28 cellular contexts compared by ENCODE assay signal in the genomic region with DNA sequence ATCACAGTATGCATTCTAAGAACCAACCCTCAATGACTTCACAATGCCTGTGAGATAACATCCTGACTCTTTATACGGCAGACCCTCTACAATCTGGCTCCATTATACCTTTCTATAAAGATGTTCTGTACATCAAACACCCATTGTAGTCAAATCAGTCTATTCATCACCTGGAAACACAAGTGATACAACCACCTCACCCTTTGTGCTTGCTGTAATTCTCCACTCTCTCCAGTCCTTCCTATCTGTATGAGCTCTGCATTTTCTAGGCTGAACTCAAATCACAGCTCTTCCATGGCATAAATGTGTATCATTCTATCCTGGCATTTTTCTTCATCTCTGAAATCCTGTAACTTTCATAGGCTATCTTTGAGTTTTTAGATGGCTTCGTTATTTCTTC.
"Had no signal": no experiment of that assay in that cellular context is flagged by ENCODE, and none has a peak within 500 bp of the region (broad histone marks: within the 10 kb centered on the region; RNA-seq: fewer than 3 reads in every experiment).

No MANE protein-coding gene starts in this region.

- H3K9me3 ChIP-seq: colonic mucosa, esophagus muscularis mucosa, esophagus squamous epithelium, gastroesophageal sphincter, heart left ventricle, heart right ventricle had no signal

- FAIRE-seq: colon, endometrium, endothelial cell of umbilical vein, frontal cortex had no signal

- H3K27ac ChIP-seq: colonic mucosa, coronary artery, dorsolateral prefrontal cortex, epithelial cell of prostate, esophagus muscularis mucosa, esophagus squamous epithelium, foreskin keratinocyte, gastroesophageal sphincter, heart left ventricle, heart right ventricle had no signal

- ATAC-seq: effector memory CD8-positive, alpha-beta T cell; esophagus mucosa; foreskin keratinocyte; gastroesophageal sphincter; heart left ventricle; heart right ventricle had no signal

- H3K4me1 ChIP-seq: colonic mucosa, esophagus muscularis mucosa, esophagus squamous epithelium, foreskin keratinocyte, gastroesophageal sphincter, heart left ventricle, heart right ventricle had no signal

- H3K36me3 ChIP-seq: colonic mucosa, esophagus muscularis mucosa, esophagus squamous epithelium, gastroesophageal sphincter, heart left ventricle, heart right ventricle had no signal

- H3K27me3 Mint-ChIP-seq: dendritic cell treated with granulocyte-macrophage colony-stimulating factor and Interleukin-4, amounts not matched to agents 40 ng/mL and 50 ng/mL, for 4 days; effector memory CD8-positive, alpha-beta T cell had no signal

- H3K4me3 Mint-ChIP-seq: dendritic cell treated with granulocyte-macrophage colony-stimulating factor and Interleukin-4, amounts not matched to agents 40 ng/mL and 50 ng/mL, for 4 days; effector memory CD8-positive, alpha-beta T cell; endodermal cell had no signal

- H3K27ac Mint-ChIP-seq: dendritic cell treated with granulocyte-macrophage colony-stimulating factor and Interleukin-4, amounts not matched to agents 40 ng/mL and 50 ng/mL, for 4 days; effector memory CD8-positive, alpha-beta T cell; endodermal cell had no signal

- DNase-seq: colonic mucosa; cortex of kidney; dermis blood vessel endothelial cell; dorsolateral prefrontal cortex; effector CD4-positive, alpha-beta T cell; effector CD8-positive, alpha-beta T cell; effector memory CD4-positive, alpha-beta T cell; effector memory CD8-positive, alpha-beta T cell; endodermal cell; erythroblast; esophagus squamous epithelium; foreskin fibroblast; foreskin keratinocyte; foreskin melanocyte; glutamatergic neuron; head of caudate nucleus; heart left ventricle; heart right ventricle had no signal

- H3K9me3 Mint-ChIP-seq: dendritic cell treated with granulocyte-macrophage colony-stimulating factor and Interleukin-4, amounts not matched to agents 40 ng/mL and 50 ng/mL, for 4 days; endodermal cell had no signal

- H3K27me3 ChIP-seq: colonic mucosa, dorsolateral prefrontal cortex, esophagus muscularis mucosa, esophagus squamous epithelium, foreskin keratinocyte, gastroesophageal sphincter, heart left ventricle, heart right ventricle had no signal

- H3K4me3 ChIP-seq: colonic mucosa, coronary artery, dorsolateral prefrontal cortex, esophagus muscularis mucosa, esophagus squamous epithelium, gastroesophageal sphincter, heart left ventricle, heart right ventricle had no signal
